Comparison of ENCODE assay signal across 8 cellular contexts in genomic region chr2:53787911-53788289, GRCh38. TPM values are rescaled to one million over a fixed set of nuclear protein-coding genes. Genes with fewer than 3 reads are reported as not detected.
DNase-seq lines count a peak whose midpoint lies in the region; ATAC-seq and TF ChIP-seq lines count a peak whose summit lies in the region.

No MANE protein-coding gene starts in this region.

- no peak overlapping the region for H2BK120ac ChIP-seq in trophoblast cell (ENCODE audit: insufficient read depth, low read length, poor library complexity)

- TF ChIP-seq CTCF in PC-9 (conservative IDR thresholded peaks at IDR 0.05): no peak

- no peak overlapping the region for H3K14ac ChIP-seq in trophoblast cell (ENCODE audit: low read length)

- H3K27ac ChIP-seq in PC-9 (peak overlapping the region; percentile 51), epithelial cell of prostate (peak overlapping the region; percentile 78), trophoblast cell (ENCODE audit: low read depth, low read length) (no peak overlapping the region)

- peak overlapping the region; percentile 87 for H3K9ac ChIP-seq in trophoblast cell (ENCODE audit: low read length)

- BruUV-seq in PC-9 (replicated peaks; lab: Mats Ljungman, UMichigan): no TSS peak

- H3K79me1 ChIP-seq in trophoblast cell (ENCODE audit: low read length): peaks cover 9% of the 10 kb centered on the region

- H3K79me2 ChIP-seq in PC-9 (ENCODE audit: low read depth): peaks cover 96% of the 10 kb centered on the region
- peaks cover 11% of the 10 kb centered on the region for H3K79me2 ChIP-seq in trophoblast cell (ENCODE audit: control insufficient read depth, insufficient read depth, low read length, poor library complexity)

- no peak overlapping the region for H2BK5ac ChIP-seq in trophoblast cell (ENCODE audit: low read depth, low read length, poor library complexity)

- H3K36me3 ChIP-seq in PC-9 (ENCODE audit: low read depth) (no peaks in the 10 kb centered on the region), trophoblast cell (ENCODE audit: control insufficient read depth in 1 of 2, insufficient read depth in 2 of 2, low read length in 2 of 2) (peaks cover 0 to 3% of the 10 kb centered on the region in 2 experiments)

- ATAC-seq in HG02763 (IDR thresholded peaks at IDR 0.05; ENCODE audit: unreplicated experiment): no peak

- H3K4ac ChIP-seq in trophoblast cell (ENCODE audit: low read depth, low read length): peak overlapping the region; percentile 80

- DNase-seq in EH (ENCODE audit: low read depth) (peak; percentile 31), PC-9 (no peak), epithelial cell of prostate (ENCODE audit: low read depth, low spot score) (no peak), trophoblast cell (no peak), NCI-H187 treated with DMSO at 0.1 percent for 48 hours (lab: John Stamatoyannopoulos, UW) (no peak)
- no peak for DNase-seq in stimulated activated CD4-positive, alpha-beta T cell treated with anti-CD3 and anti-CD28 coated beads, Interleukin-4, amount 100 ng/mL, for 1 hour
- no peak for DNase-seq in effector CD8-positive, alpha-beta T cell (lab: John Stamatoyannopoulos, UW)

- no peak overlapping the region for H4K8ac ChIP-seq in trophoblast cell (ENCODE audit: low read depth, low read length)

- intact Hi-C loops in PC-9 (cut with micrococcal nuclease; ENCODE audit: unreplicated experiment): loop anchor here (10.0 kb wide), 1 partner anchor 917 kb away; no protein-coding TSS in a partner anchor

- peaks cover 19% of the 10 kb centered on the region for H4K20me1 ChIP-seq in PC-9 (ENCODE audit: insufficient read depth)

- H3F3A ChIP-seq in PC-9 (ENCODE audit: insufficient read depth, low read depth): peaks cover 18% of the 10 kb centered on the region; the same call in 1 of the 2 replicates

- no peak overlapping the region for H2AK5ac ChIP-seq in trophoblast cell (ENCODE audit: low read length)

- H3K9me3 ChIP-seq in PC-9 (ENCODE audit: insufficient read depth, low read depth) (no peaks in the 10 kb centered on the region), trophoblast cell (ENCODE audit: insufficient read depth, low read depth, low read length) (no peaks in the 10 kb centered on the region)

- no peak overlapping the region for H3K23ac ChIP-seq in trophoblast cell (ENCODE audit: low read length)

- no peak overlapping the region for H3K18ac ChIP-seq in trophoblast cell (ENCODE audit: low read length)

- POLR2A ChIA-PET in PC-9 (lab: Charles Lee; ENCODE audit: unreplicated experiment): no interaction called here

- peaks cover 26% of the 10 kb centered on the region for H3K4me1 ChIP-seq in PC-9 (replicated peaks; ENCODE audit: insufficient read depth)
- peaks cover 3 to 7% of the 10 kb centered on the region in 2 experiments for H3K4me1 ChIP-seq in trophoblast cell (ENCODE audit: control insufficient read depth in 1 of 2, insufficient read depth in 2 of 2, low read length in 2 of 2)

- CTCF ChIA-PET in PC-9 (lab: Charles Lee): no interaction called here

- no CpG with 5 or more reads among the region's 7 CpGs for WGBS in trophoblast cell (ENCODE audit: extremely low coverage, insufficient coverage, insufficient read length)

- H2AFZ ChIP-seq in PC-9: peak overlapping the region; percentile 93
- no peak overlapping the region for H2AFZ ChIP-seq in trophoblast cell (ENCODE audit: insufficient read depth, low read length, poor library complexity)

- H3K27me3 ChIP-seq in PC-9 (ENCODE audit: insufficient read depth, low read depth): no peaks in the 10 kb centered on the region
- no peaks in the 10 kb centered on the region for H3K27me3 ChIP-seq in trophoblast cell (ENCODE audit: insufficient read depth, low read length)

- H4K12ac ChIP-seq in trophoblast cell (ENCODE audit: low read depth, low read length): no peak overlapping the region

- no peak overlapping the region for H4K91ac ChIP-seq in trophoblast cell (ENCODE audit: low read depth, low read length)

- H3K9me2 ChIP-seq in PC-9 (ENCODE audit: insufficient read depth): no peaks in the 10 kb centered on the region

- peak overlapping the region; percentile 95 for H3K4me2 ChIP-seq in PC-9
- H3K4me2 ChIP-seq in trophoblast cell (ENCODE audit: low read length): peak overlapping the region; percentile 85

- H3K4me3 ChIP-seq in PC-9 (peak overlapping the region; percentile 88), trophoblast cell (ENCODE audit: low read depth, low read length) (peak overlapping the region; percentile 97)

- no peak overlapping the region for H2BK12ac ChIP-seq in trophoblast cell (ENCODE audit: low read length)

RNA-seq across cellular contexts. Expression of gene ERLEC1, which starts 1.1 kb away (rescaled TPM):
- total RNA-seq in PC-9 (2021): 34.9 and 35.7 TPM in 2 replicates
- polyA plus RNA-seq in trophoblast cell (2013): 67.5 and 67.9 TPM in 2 replicates

RNA-seq across cellular contexts. Expression of gene ASB3, which starts 1.1 kb away (rescaled TPM):
- total RNA-seq in PC-9 (2021): 22.0 and 27.7 TPM in 2 replicates
- polyA plus RNA-seq in trophoblast cell (2013): 19.3 and 19.6 TPM in 2 replicates

RNA-seq across cellular contexts. Expression of gene CHAC2, which starts 20.3 kb away (rescaled TPM):
- 2.7 and 5.0 TPM in 2 replicates for total RNA-seq in PC-9 (2021)
- polyA plus RNA-seq in trophoblast cell (2013): 0.86 TPM in 2 replicates
